8 cellular contexts compared by ENCODE assay signal in genomic region chr7:80722596-80723141, GRCh38.
A peak's percentile ranks its signal among the peaks of the same experiment; 100 is the strongest.
DNase-seq lines count a peak whose midpoint lies in the region; ATAC-seq and TF ChIP-seq lines count a peak whose summit lies in the region.

No MANE protein-coding gene starts in this region.

- in situ Hi-C loops in KBM-7 (cut with MboI; ENCODE audit: low pct_unique_long_range_greater_than_20kb, low sequenced_read_pairs), result loop anchor here (25.0 kb wide), 1 partner anchor 740 kb away; no protein-coding TSS in a partner anchor

- H3K27ac Mint-ChIP-seq in CD4-positive, alpha-beta T cell, result no peak overlapping the region

- POLR2A ChIA-PET in CD4-positive, alpha-beta T cell (lab: Charles Lee), result no interaction called here

- H3K27me3 ChIP-seq in smooth muscle cell (ENCODE audit: low read depth), result no peaks in the 10 kb centered on the region
- no peaks in the 10 kb centered on the region for H3K27me3 ChIP-seq in CD4-positive, alpha-beta T cell (ENCODE audit: control insufficient read depth, insufficient read depth, low read length)

- peak overlapping the region; percentile 64 for H3K27ac ChIP-seq in adipose tissue (ENCODE audit: low read depth, low read length)
- peak overlapping the region; percentile 98 for H3K27ac ChIP-seq in smooth muscle cell (ENCODE audit: low read depth)
- no peak overlapping the region for H3K27ac ChIP-seq in CD4-positive, alpha-beta T cell (ENCODE audit: low read depth, low read length)

- DNase-seq in HCEC 1CT (peak; percentile 100), left ventricle myocardium superior (peak; percentile 52), smooth muscle cell (lab: John Stamatoyannopoulos, UW; ENCODE audit: unreplicated experiment) (peak; percentile 7), activated T-cell treated with anti-CD3 and anti-CD28 coated beads for 4 hours (no peak), SW480 (ENCODE audit: low spot score) (no peak), KBM-7 (no peak)
- no peak for DNase-seq in CD4-positive, alpha-beta T cell

- H3K36me3 Mint-ChIP-seq in CD4-positive, alpha-beta T cell (ENCODE audit: low read depth), result no peaks in the 10 kb centered on the region

- H3F3A ChIP-seq in smooth muscle cell (ENCODE audit: low read depth), result peaks cover 14% of the 10 kb centered on the region

- no peaks in the 10 kb centered on the region for H3K27me3 Mint-ChIP-seq in CD4-positive, alpha-beta T cell

- peak overlapping the region; percentile 85 for H3K9ac ChIP-seq in smooth muscle cell (ENCODE audit: low read depth)

- no peaks in the 10 kb centered on the region for H3K4me1 Mint-ChIP-seq in CD4-positive, alpha-beta T cell (ENCODE audit: low read depth)

- no peak overlapping the region for H3K4me3 ChIP-seq in smooth muscle cell

- no peaks in the 10 kb centered on the region for H3K36me3 ChIP-seq in smooth muscle cell (ENCODE audit: low read depth)

- TF ChIP-seq CTCF in smooth muscle cell (IDR thresholded peaks at IDR 0.05; ENCODE audit: borderline replicate concordance, insufficient read depth, poor library complexity, severe bottlenecking), result no peak
- TF ChIP-seq CTCF in CD4-positive, alpha-beta T cell (IDR thresholded peaks at IDR 0.05), result no peak

- H3K4me1 ChIP-seq in smooth muscle cell (ENCODE audit: low read depth), result peaks cover 31% of the 10 kb centered on the region

- H3K9me3 ChIP-seq in smooth muscle cell (replicated peaks; ENCODE audit: low read depth), result no peaks in the 10 kb centered on the region
- no peaks in the 10 kb centered on the region for H3K9me3 ChIP-seq in CD4-positive, alpha-beta T cell (ENCODE audit: control insufficient read depth, low read length)

- H2AFZ ChIP-seq in smooth muscle cell (ENCODE audit: low read depth), result no peak overlapping the region

- CTCF ChIA-PET in CD4-positive, alpha-beta T cell (lab: Charles Lee), result no interaction called here

- H4K20me1 ChIP-seq in smooth muscle cell (ENCODE audit: low read depth), result no peaks in the 10 kb centered on the region

- peak; percentile 95 for ATAC-seq in left ventricle myocardium superior
- no peak for ATAC-seq in CD4-positive, alpha-beta T cell (ENCODE audit: poor library complexity)

- H3K9me3 Mint-ChIP-seq in CD4-positive, alpha-beta T cell, result peaks cover 7% of the 10 kb centered on the region

- WGBS in adipose tissue, 3 donors, result 52 to 73% (median 52%) methylated on average over 3 of the region's 3 CpGs
- WGBS in smooth muscle cell (ENCODE audit: low lambda C conversion rate), result 3% methylated on average over 3 of the region's 3 CpGs

- intact Hi-C loops in left ventricle myocardium superior (cut with micrococcal nuclease), result no loop called here
- intact Hi-C loops in CD4-positive, alpha-beta T cell (cut with DNase I, micrococcal nuclease), result no loop called here

- peak overlapping the region; percentile 76 for H3K4me2 ChIP-seq in smooth muscle cell

- no peaks in the 10 kb centered on the region for H3K79me2 ChIP-seq in smooth muscle cell (ENCODE audit: low read depth)

- no peak overlapping the region for H3K4me3 Mint-ChIP-seq in CD4-positive, alpha-beta T cell

Comparison
In these comparisons a context has a peak if more than half of its experiments do, and no peak if none do; other contexts are left out.
1. DNase-seq: peak in HCEC 1CT (single experiment), left ventricle myocardium superior (single experiment) and smooth muscle cell (single experiment); none in activated T-cell treated with anti-CD3 and anti-CD28 coated beads for 4 hours (single experiment), SW480 (single experiment), KBM-7 (single experiment) and CD4-positive, alpha-beta T cell (0 of 10).